Comparison of ENCODE assay signal across 10 cellular contexts in genomic region chr2:189024861-189025618, GRCh38. TPM values are rescaled to one million over a fixed set of nuclear protein-coding genes. Genes with fewer than 3 reads are reported as not detected.
A peak's percentile ranks its signal among the peaks of the same experiment; 100 is the strongest.
DNase-seq lines count a peak whose midpoint lies in the region; ATAC-seq, FAIRE-seq and TF ChIP-seq lines count a peak whose summit lies in the region.
"Had no signal": no experiment of that assay in that cellular context is flagged by ENCODE, and none has a peak within 500 bp of the region (broad histone marks: within the 10 kb centered on the region; RNA-seq: fewer than 3 reads in every experiment).

No MANE protein-coding gene starts in this region.

- TF ChIP-seq CTCF in WI38 (IDR thresholded peaks at IDR 0.05; ENCODE audit: low read depth, low read length): peak; percentile 47; the same call in 1 of the 2 replicates
- TF ChIP-seq CTCF in neural progenitor cell (IDR thresholded peaks at IDR 0.05): peak; percentile 63

- no peaks in the 10 kb centered on the region for H3K4me1 Mint-ChIP-seq in neural progenitor cell
- H3K4me1 Mint-ChIP-seq: IgD-negative memory B cell had no signal

- ATAC-seq in GM18505 (IDR thresholded peaks at IDR 0.05; ENCODE audit: unreplicated experiment): peak; percentile 88
- ATAC-seq in HG02870 (IDR thresholded peaks at IDR 0.05; ENCODE audit: unreplicated experiment): peak; percentile 76

- TF ChIP-seq POLR2A in GM18505 (IDR thresholded peaks at IDR 0.05; ENCODE audit: borderline replicate concordance, extremely low read depth, insufficient read depth, insufficient read length): no peak

- no peaks in the 10 kb centered on the region for H3K79me2 ChIP-seq in neural progenitor cell (ENCODE audit: low read depth)

- H3K27me3 Mint-ChIP-seq in neural progenitor cell (ENCODE audit: insufficient read depth, low read depth): peaks cover 2% of the 10 kb centered on the region
- H3K27me3 Mint-ChIP-seq: IgD-negative memory B cell had no signal

- peak overlapping the region; percentile 31 for H2AFZ ChIP-seq in neural progenitor cell (replicated peaks)

- H3K4me1 ChIP-seq in neural progenitor cell: no peaks in the 10 kb centered on the region

- no peaks in the 10 kb centered on the region for H3K36me3 Mint-ChIP-seq in neural progenitor cell
- H3K36me3 Mint-ChIP-seq: activated naive CD8-positive, alpha-beta T cell; IgD-negative memory B cell had no signal

- H3K4me3 ChIP-seq in WI38 (ENCODE audit: low read depth, low read length): no peak overlapping the region
- H3K4me3 ChIP-seq in neural progenitor cell: no peak overlapping the region

- H3K36me3 ChIP-seq in neural progenitor cell: no peaks in the 10 kb centered on the region

- no peak for FAIRE-seq in RCC 7860 (lab: Jason Lieb, UNC)

- no peaks in the 10 kb centered on the region for H4K20me1 ChIP-seq in neural progenitor cell (ENCODE audit: low read depth)

- H3K4me3 Mint-ChIP-seq in neural progenitor cell: no peak overlapping the region
- H3K4me3 Mint-ChIP-seq: activated naive CD8-positive, alpha-beta T cell had no signal

- H3K27ac Mint-ChIP-seq in neural progenitor cell: no peak overlapping the region
- H3K27ac Mint-ChIP-seq: activated naive CD8-positive, alpha-beta T cell; IgD-negative memory B cell had no signal

- H3K27ac ChIP-seq in neural progenitor cell: no peak overlapping the region

- DNase-seq in neural progenitor cell (ENCODE audit: low spot score) (peak; percentile 26), RCC 7860 (ENCODE audit: low spot score) (no peak), cerebellar nuclear complex (lab: John Stamatoyannopoulos, UW) (no peak)
- no peak for DNase-seq in activated effector memory CD4-positive, alpha-beta T cell treated with anti-CD3 and anti-CD28 coated beads, Interleukin-2, amount 50 U/mL, for 16 hours
- DNase-seq in central memory CD4-positive, alpha-beta T cell: no peak

- no peaks in the 10 kb centered on the region for H3F3A ChIP-seq in neural progenitor cell (ENCODE audit: low read depth)

- no peak overlapping the region for H3K9ac ChIP-seq in neural progenitor cell

- no peak overlapping the region for H3K4me2 ChIP-seq in neural progenitor cell

- no peaks in the 10 kb centered on the region for H3K9me3 ChIP-seq in neural progenitor cell (ENCODE audit: low read depth)

- no peaks in the 10 kb centered on the region for H3K27me3 ChIP-seq in neural progenitor cell

- no peaks in the 10 kb centered on the region for H3K9me3 Mint-ChIP-seq in neural progenitor cell
- H3K9me3 Mint-ChIP-seq: IgD-negative memory B cell had no signal

RNA-seq across cellular contexts. Expression of gene COL3A1, which starts 50.9 kb away (rescaled TPM):
- 0.22 TPM in 1 of 2 replicates, not detected in the other for total RNA-seq in neural progenitor cell (ENCODE audit: low replicate concordance)
